In genomic region chr6:80436663-80437062, GRCh38 we compare ENCODE assay signal across 4 cellular contexts.
TF ChIP-seq lines count a peak whose summit lies in the region.

No MANE protein-coding gene starts in this region.

TF ChIP-seq in SK-N-SH, 30 proteins besides CTCF, POLR2A, EP300 and RAD21:
- no peak for TF ChIP-seq NRF1 (IDR thresholded peaks at IDR 0.05; ENCODE audit: low read depth, low read length)
- TF ChIP-seq TAF1 (IDR thresholded peaks at IDR 0.05; ENCODE audit: borderline replicate concordance, low read depth, low read length): no peak
- no peak for TF ChIP-seq TEAD4 (IDR thresholded peaks at IDR 0.05; ENCODE audit: borderline replicate concordance, insufficient read depth)
- TF ChIP-seq, protein P1, sequence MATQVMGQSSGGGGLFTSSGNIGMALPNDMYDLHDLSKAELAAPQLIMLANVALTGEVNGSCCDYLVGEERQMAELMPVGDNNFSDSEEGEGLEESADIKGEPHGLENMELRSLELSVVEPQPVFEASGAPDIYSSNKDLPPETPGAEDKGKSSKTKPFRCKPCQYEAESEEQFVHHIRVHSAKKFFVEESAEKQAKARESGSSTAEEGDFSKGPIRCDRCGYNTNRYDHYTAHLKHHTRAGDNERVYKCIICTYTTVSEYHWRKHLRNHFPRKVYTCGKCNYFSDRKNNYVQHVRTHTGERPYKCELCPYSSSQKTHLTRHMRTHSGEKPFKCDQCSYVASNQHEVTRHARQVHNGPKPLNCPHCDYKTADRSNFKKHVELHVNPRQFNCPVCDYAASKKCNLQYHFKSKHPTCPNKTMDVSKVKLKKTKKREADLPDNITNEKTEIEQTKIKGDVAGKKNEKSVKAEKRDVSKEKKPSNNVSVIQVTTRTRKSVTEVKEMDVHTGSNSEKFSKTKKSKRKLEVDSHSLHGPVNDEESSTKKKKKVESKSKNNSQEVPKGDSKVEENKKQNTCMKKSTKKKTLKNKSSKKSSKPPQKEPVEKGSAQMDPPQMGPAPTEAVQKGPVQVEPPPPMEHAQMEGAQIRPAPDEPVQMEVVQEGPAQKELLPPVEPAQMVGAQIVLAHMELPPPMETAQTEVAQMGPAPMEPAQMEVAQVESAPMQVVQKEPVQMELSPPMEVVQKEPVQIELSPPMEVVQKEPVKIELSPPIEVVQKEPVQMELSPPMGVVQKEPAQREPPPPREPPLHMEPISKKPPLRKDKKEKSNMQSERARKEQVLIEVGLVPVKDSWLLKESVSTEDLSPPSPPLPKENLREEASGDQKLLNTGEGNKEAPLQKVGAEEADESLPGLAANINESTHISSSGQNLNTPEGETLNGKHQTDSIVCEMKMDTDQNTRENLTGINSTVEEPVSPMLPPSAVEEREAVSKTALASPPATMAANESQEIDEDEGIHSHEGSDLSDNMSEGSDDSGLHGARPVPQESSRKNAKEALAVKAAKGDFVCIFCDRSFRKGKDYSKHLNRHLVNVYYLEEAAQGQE (IDR thresholded peaks at IDR 0.05; ENCODE audit: low read depth, low read length): no peak
- TF ChIP-seq RXRA (IDR thresholded peaks at IDR 0.05; ENCODE audit: borderline replicate concordance, low read depth): no peak
- no peak for TF ChIP-seq MXI1 (IDR thresholded peaks at IDR 0.05; ENCODE audit: low read depth, low read length)
- no peak for TF ChIP-seq EZH2phosphoT487 (IDR thresholded peaks at IDR 0.05; ENCODE audit: borderline replicate concordance, low read depth)
- no peak for TF ChIP-seq FOSL2 (IDR thresholded peaks at IDR 0.05; ENCODE audit: borderline replicate concordance, low read depth)
- TF ChIP-seq FOXJ3 (CRISPR knock-in tag; IDR thresholded peaks at IDR 0.05): no peak
- no peak for TF ChIP-seq JUND (IDR thresholded peaks at IDR 0.05)

TF ChIP-seq in SK-N-SH treated with all-trans-retinoic acid at 6 μM for 48 hours, 23 proteins besides CTCF, POLR2A, EP300 and RAD21 (continued from another document):
- TF ChIP-seq TCF4 (CRISPR knock-in tag; IDR thresholded peaks at IDR 0.05; ENCODE audit: borderline replicate concordance) (no peak), PPARA (CRISPR knock-in tag; IDR thresholded peaks at IDR 0.05; ENCODE audit: borderline replicate concordance) (no peak), ZNF8 (CRISPR knock-in tag; IDR thresholded peaks at IDR 0.05) (no peak), TOX (CRISPR knock-in tag; IDR thresholded peaks at IDR 0.05; ENCODE audit: borderline replicate concordance) (no peak), ARNTL (CRISPR knock-in tag; IDR thresholded peaks at IDR 0.05; ENCODE audit: borderline replicate concordance, low read depth) (no peak), ZFP30 (CRISPR knock-in tag; IDR thresholded peaks at IDR 0.05) (no peak), ZNF70 (CRISPR knock-in tag; IDR thresholded peaks at IDR 0.05) (no peak), GLIS3 (CRISPR knock-in tag; IDR thresholded peaks at IDR 0.05) (no peak), CSRNP3 (CRISPR knock-in tag; IDR thresholded peaks at IDR 0.05) (no peak), ZC3H10 (CRISPR knock-in tag; IDR thresholded peaks at IDR 0.05) (no peak), OSR1 (CRISPR knock-in tag; IDR thresholded peaks at IDR 0.05) (no peak), CSDC2 (CRISPR knock-in tag; IDR thresholded peaks at IDR 0.05) (no peak)
- TF ChIP-seq, protein P2, sequence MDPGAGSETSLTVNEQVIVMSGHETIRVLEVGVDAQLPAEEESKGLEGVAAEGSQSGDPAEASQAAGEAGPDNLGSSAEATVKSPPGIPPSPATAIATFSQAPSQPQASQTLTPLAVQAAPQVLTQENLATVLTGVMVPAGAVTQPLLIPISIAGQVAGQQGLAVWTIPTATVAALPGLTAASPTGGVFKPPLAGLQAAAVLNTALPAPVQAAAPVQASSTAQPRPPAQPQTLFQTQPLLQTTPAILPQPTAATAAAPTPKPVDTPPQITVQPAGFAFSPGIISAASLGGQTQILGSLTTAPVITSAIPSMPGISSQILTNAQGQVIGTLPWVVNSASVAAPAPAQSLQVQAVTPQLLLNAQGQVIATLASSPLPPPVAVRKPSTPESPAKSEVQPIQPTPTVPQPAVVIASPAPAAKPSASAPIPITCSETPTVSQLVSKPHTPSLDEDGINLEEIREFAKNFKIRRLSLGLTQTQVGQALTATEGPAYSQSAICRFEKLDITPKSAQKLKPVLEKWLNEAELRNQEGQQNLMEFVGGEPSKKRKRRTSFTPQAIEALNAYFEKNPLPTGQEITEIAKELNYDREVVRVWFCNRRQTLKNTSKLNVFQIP (CRISPR knock-in tag; IDR thresholded peaks at IDR 0.05; ENCODE audit: borderline replicate concordance, low read depth): no peak
- TF ChIP-seq, protein P3, sequence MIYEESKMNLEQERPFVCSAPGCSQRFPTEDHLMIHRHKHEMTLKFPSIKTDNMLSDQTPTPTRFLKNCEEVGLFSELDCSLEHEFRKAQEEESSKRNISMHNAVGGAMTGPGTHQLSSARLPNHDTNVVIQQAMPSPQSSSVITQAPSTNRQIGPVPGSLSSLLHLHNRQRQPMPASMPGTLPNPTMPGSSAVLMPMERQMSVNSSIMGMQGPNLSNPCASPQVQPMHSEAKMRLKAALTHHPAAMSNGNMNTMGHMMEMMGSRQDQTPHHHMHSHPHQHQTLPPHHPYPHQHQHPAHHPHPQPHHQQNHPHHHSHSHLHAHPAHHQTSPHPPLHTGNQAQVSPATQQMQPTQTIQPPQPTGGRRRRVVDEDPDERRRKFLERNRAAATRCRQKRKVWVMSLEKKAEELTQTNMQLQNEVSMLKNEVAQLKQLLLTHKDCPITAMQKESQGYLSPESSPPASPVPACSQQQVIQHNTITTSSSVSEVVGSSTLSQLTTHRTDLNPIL (CRISPR knock-in tag; IDR thresholded peaks at IDR 0.05; ENCODE audit: low read depth): no peak
TF ChIP-seq in SK-N-SH treated with all-trans-retinoic acid at 6 μM for 48 hours: peak in this region for 0.

TF ChIP-seq in IMR-90, 13 proteins besides CTCF, POLR2A, EP300 and RAD21:
- TF ChIP-seq, protein P4, sequence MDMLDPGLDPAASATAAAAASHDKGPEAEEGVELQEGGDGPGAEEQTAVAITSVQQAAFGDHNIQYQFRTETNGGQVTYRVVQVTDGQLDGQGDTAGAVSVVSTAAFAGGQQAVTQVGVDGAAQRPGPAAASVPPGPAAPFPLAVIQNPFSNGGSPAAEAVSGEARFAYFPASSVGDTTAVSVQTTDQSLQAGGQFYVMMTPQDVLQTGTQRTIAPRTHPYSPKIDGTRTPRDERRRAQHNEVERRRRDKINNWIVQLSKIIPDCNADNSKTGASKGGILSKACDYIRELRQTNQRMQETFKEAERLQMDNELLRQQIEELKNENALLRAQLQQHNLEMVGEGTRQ (IDR thresholded peaks at IDR 0.05; ENCODE audit: low read depth, low read length): no peak
- TF ChIP-seq SMC3 (IDR thresholded peaks at IDR 0.05; ENCODE audit: low read depth, low read length): no peak
- no peak for TF ChIP-seq MXI1 (IDR thresholded peaks at IDR 0.05; ENCODE audit: borderline replicate concordance, low read depth, low read length)
- TF ChIP-seq RFX5 (IDR thresholded peaks at IDR 0.05; ENCODE audit: low read depth, low read length): no peak
- no peak for TF ChIP-seq CEBPB (IDR thresholded peaks at IDR 0.05; ENCODE audit: low read depth, low read length)
- TF ChIP-seq MAFK (IDR thresholded peaks at IDR 0.05; ENCODE audit: low read depth, low read length): no peak
- TF ChIP-seq MAZ (IDR thresholded peaks at IDR 0.05; ENCODE audit: borderline replicate concordance, low read depth, low read length): no peak
- no peak for TF ChIP-seq RCOR1 (IDR thresholded peaks at IDR 0.05; ENCODE audit: insufficient replicate concordance, low read length)
- TF ChIP-seq, protein P5, sequence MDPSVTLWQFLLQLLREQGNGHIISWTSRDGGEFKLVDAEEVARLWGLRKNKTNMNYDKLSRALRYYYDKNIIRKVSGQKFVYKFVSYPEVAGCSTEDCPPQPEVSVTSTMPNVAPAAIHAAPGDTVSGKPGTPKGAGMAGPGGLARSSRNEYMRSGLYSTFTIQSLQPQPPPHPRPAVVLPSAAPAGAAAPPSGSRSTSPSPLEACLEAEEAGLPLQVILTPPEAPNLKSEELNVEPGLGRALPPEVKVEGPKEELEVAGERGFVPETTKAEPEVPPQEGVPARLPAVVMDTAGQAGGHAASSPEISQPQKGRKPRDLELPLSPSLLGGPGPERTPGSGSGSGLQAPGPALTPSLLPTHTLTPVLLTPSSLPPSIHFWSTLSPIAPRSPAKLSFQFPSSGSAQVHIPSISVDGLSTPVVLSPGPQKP (IDR thresholded peaks at IDR 0.05; ENCODE audit: borderline replicate concordance, low read depth, low read length): no peak
- no peak for TF ChIP-seq FOS (IDR thresholded peaks at IDR 0.05; ENCODE audit: low read depth, low read length)
- TF ChIP-seq BHLHE40 (IDR thresholded peaks at IDR 0.05; ENCODE audit: low read depth, low read length): no peak
- no peak for TF ChIP-seq NFE2L2 (IDR thresholded peaks at IDR 0.05; ENCODE audit: low read depth, low read length)
- TF ChIP-seq CHD1 (IDR thresholded peaks at IDR 0.05; ENCODE audit: low read depth, low read length): no peak

TF ChIP-seq in neural cell, 6 proteins besides CTCF, POLR2A, EP300 and RAD21 (continued from another document):
- TF ChIP-seq MXI1 (conservative IDR thresholded peaks at IDR 0.05; ENCODE audit: poor library complexity, severe bottlenecking) (no peak), POLR2AphosphoS5 (IDR thresholded peaks at IDR 0.05) (peak; percentile 37), TAF1 (IDR thresholded peaks at IDR 0.05; ENCODE audit: low read depth) (no peak)
- TF ChIP-seq, protein P1 (IDR thresholded peaks at IDR 0.05; ENCODE audit: borderline replicate concordance): peak; percentile 96
